8 cellular contexts compared by ENCODE assay signal in genomic region chr11:69010964-69011623, GRCh38. TPM values are rescaled to one million over a fixed set of nuclear protein-coding genes. Genes with fewer than 3 reads are reported as not detected.
A peak's percentile ranks its signal among the peaks of the same experiment; 100 is the strongest.
DNase-seq lines count a peak whose midpoint lies in the region; ATAC-seq, FAIRE-seq and TF ChIP-seq lines count a peak whose summit lies in the region.

No MANE protein-coding gene starts in this region.

- no peak for TF ChIP-seq EP300 in K562 (IDR thresholded peaks at IDR 0.05; ENCODE audit: low read length)

- no peak for TF ChIP-seq POLR2A in K562 (conservative IDR thresholded peaks at IDR 0.05)

- no peaks in the 10 kb centered on the region for H3K9me3 ChIP-seq in K562 (replicated peaks; ENCODE audit: control insufficient read depth, insufficient read depth, low read depth, low read length)
- H3K9me3 ChIP-seq in iPS-20b (ENCODE audit: insufficient read depth, low read depth, low read length): no peaks in the 10 kb centered on the region

- no peaks in the 10 kb centered on the region for H3K36me3 ChIP-seq in K562 (ENCODE audit: control insufficient read depth, insufficient read depth, low read length)
- no peaks in the 10 kb centered on the region for H3K36me3 ChIP-seq in iPS-20b (ENCODE audit: insufficient read depth, low read depth, low read length)

- H3K27ac ChIP-seq in K562 (ENCODE audit: extremely low read depth, low read depth, low read length) (no peak overlapping the region), iPS-20b (ENCODE audit: low read length) (no peak overlapping the region), skin epidermis (peak overlapping the region in 19 of 21 experiments; percentile 22 to 91 (median 78))

- DNase-seq in EL: peak; percentile 91
- peak; percentile 48 for DNase-seq in NCI-H69 (lab: John Stamatoyannopoulos, UW)
- peak; percentile 82 to 97 (median 95) for DNase-seq in K562 (ENCODE audit: extremely low read depth in 1 of 4, low spot score in 3 of 4)
- DNase-seq in NK-92 (lab: John Stamatoyannopoulos, UW; ENCODE audit: unreplicated experiment): no peak
- no peak for DNase-seq in occipital lobe (lab: John Stamatoyannopoulos, UW)

- intact Hi-C loops in K562 (cut with micrococcal nuclease): no loop called here

- no peak for TF ChIP-seq RAD21 in K562 (CRISPR knock-in tag; conservative IDR thresholded peaks at IDR 0.05 in 1 of 2, IDR thresholded peaks at IDR 0.05 in 1 of 2)

- peak overlapping the region in 1 of 2 experiments; percentile 79; a peak in 2 of 4 replicates for H3K9ac ChIP-seq in K562 (ENCODE audit: insufficient read depth in 1 of 2, low read depth in 2 of 2, low read length in 2 of 2)
- H3K9ac ChIP-seq in iPS-20b (ENCODE audit: low read depth, low read length): peak overlapping the region; percentile 45; the same call in 1 of the 2 replicates

- no peak for TF ChIP-seq CTCF in K562 (IDR thresholded peaks at IDR 0.05 in 2 of 3, conservative IDR thresholded peaks at IDR 0.05 in 1 of 3; ENCODE audit: insufficient read depth in 2 of 3, low read depth in 1 of 3, low read length in 3 of 3)

- no TSS peak for BruUV-seq in K562 (replicated peaks; lab: Mats Ljungman, UMichigan)

- peaks cover 3% of the 10 kb centered on the region for H3K9me1 ChIP-seq in K562 (ENCODE audit: control insufficient read depth, insufficient read depth, low read length)

- CTCF ChIA-PET in K562 (lab: Yijun Ruan, JAX; ENCODE audit: low intra/inter-chr PET ratio): no interaction called here

- no peak overlapping the region for H3K4me3 ChIP-seq in K562
- H3K4me3 ChIP-seq in iPS-20b (ENCODE audit: low read length): peak overlapping the region; percentile 63; the same call in 1 of the 2 replicates
- H3K4me3 ChIP-seq in skin epidermis: peak overlapping the region; percentile 8 to 48 (median 26)

- H3K4me1 ChIP-seq in K562 (replicated peaks in 1 of 2; ENCODE audit: control insufficient read depth in 2 of 2, insufficient read depth in 2 of 2, low read length in 2 of 2) (peaks cover 0 to 45% of the 10 kb centered on the region in 2 experiments; a peak in 3 of 5 replicates), iPS-20b (ENCODE audit: insufficient read depth, low read length) (peaks cover 18% of the 10 kb centered on the region)

- H3K4me2 ChIP-seq in K562 (ENCODE audit: insufficient read depth, low read length): no peak overlapping the region

- in situ Hi-C loops in K562 (cut with MboI): no loop called here

- H4K20me1 ChIP-seq in K562 (replicated peaks; ENCODE audit: control insufficient read depth, insufficient read depth, low read length): peaks cover 23% of the 10 kb centered on the region

- no peak for FAIRE-seq in K562 (lab: Jason Lieb, UNC)

- H2AFZ ChIP-seq in K562 (ENCODE audit: low read depth, low read length): peak overlapping the region; percentile 83

- no peaks in the 10 kb centered on the region for H3K79me2 ChIP-seq in K562 (ENCODE audit: control insufficient read depth, insufficient read depth, low read length)

- H3K27me3 ChIP-seq in K562 (ENCODE audit: control insufficient read depth in 2 of 2, insufficient read depth in 2 of 2, low read length in 2 of 2): peaks cover 36 to 87% of the 10 kb centered on the region in 2 experiments
- peaks cover 34% of the 10 kb centered on the region for H3K27me3 ChIP-seq in iPS-20b (ENCODE audit: insufficient read depth, low read length)

- POLR2A ChIA-PET in K562 (lab: Yijun Ruan, JAX): interaction anchor here (0.7 to 2.0 kb wide), 3 partner anchors 9 to 21 kb away, joined by 3 to 8 read pairs (median 3); no protein-coding TSS in a partner anchor

- ATAC-seq in K562 (peak; percentile 98), HG03442 (IDR thresholded peaks at IDR 0.05; ENCODE audit: unreplicated experiment) (no peak)

- 6% methylated on average over 29 of the region's 43 CpGs for WGBS in K562 (ENCODE audit: insufficient coverage, low coverage, missing lambda C conversion rate)

TF ChIP-seq in K562, 482 proteins besides CTCF, POLR2A, EP300 and RAD21 (continues in another document):
- 0 out of 4 replicates have a peak, but pooled peaks of 1 of the 2 experiments have one; percentile 42 for TF ChIP-seq MNT (conservative IDR thresholded peaks at IDR 0.05)

RNA-seq across cellular contexts. Expression of gene MRGPRF, which starts 2.0 kb away (rescaled TPM):
- not detected in 2 replicates for total RNA-seq in K562 (2011; cell fraction: chromatin; rRNA removed; ENCODE audit: low replicate concordance)
- total RNA-seq in K562 (2011; cell fraction: nucleolus; rRNA removed): not detected in 2 replicates
- total RNA-seq in K562 (2011; cell fraction: nucleoplasm; rRNA removed): not detected in 2 replicates
- total RNA-seq in K562 (2014; rRNA removed): not detected in 2 replicates
- total RNA-seq in K562 (2014; rRNA removed; fragmentation: Illumina TruSeq; extraction: Trizol): not detected in 2 replicates
- total RNA-seq in K562 (2015; rRNA removed; fragmentation: Illumina TruSeq; extraction: Trizol): not detected in 2 replicates
- total RNA-seq in K562 (2021): 0.07 TPM in 1 of 2 replicates, not detected in the other
- not detected in 2 replicates for polyA plus RNA-seq in K562 (2011; rRNA removed)
- polyA plus RNA-seq in K562 (2011; cell fraction: cytosol; rRNA removed): not detected in 2 replicates
- polyA plus RNA-seq in K562 (2011; cell fraction: nucleus; rRNA removed): not detected in 2 replicates
- not detected in 2 replicates for polyA plus RNA-seq in K562 (2012)
- not detected in 2 replicates for polyA plus RNA-seq in K562 (2014; fragmentation: Illumina TruSeq; extraction: Trizol)
- polyA plus RNA-seq in K562 (2014; fragmentation: Nextera tagmentation; extraction: Ambion mirVana): not detected
- not detected in 2 replicates for polyA plus RNA-seq in K562 (2014; rRNA removed)
- not detected in 2 replicates for polyA minus RNA-seq in K562 (2011; rRNA and poly(A)+ RNA removed)
- polyA minus RNA-seq in K562 (2011; cell fraction: cytosol; rRNA and poly(A)+ RNA removed): not detected in 2 replicates
- not detected in 2 replicates for polyA minus RNA-seq in K562 (2011; cell fraction: nucleus; rRNA and poly(A)+ RNA removed)
- total RNA-seq in occipital lobe: 2.3 TPM

RNA-seq across cellular contexts. Expression of gene MRGPRD, which starts 30.3 kb away (rescaled TPM):
- total RNA-seq in K562 (2011; cell fraction: chromatin; rRNA removed; ENCODE audit: low replicate concordance): not detected in 2 replicates
- not detected in 2 replicates for total RNA-seq in K562 (2011; cell fraction: nucleolus; rRNA removed)
- total RNA-seq in K562 (2011; cell fraction: nucleoplasm; rRNA removed): not detected in 2 replicates
- total RNA-seq in K562 (2014; rRNA removed) (not detected in 2 replicates), K562 (2014; rRNA removed; fragmentation: Illumina TruSeq; extraction: Trizol) (not detected in 2 replicates), K562 (2015; rRNA removed; fragmentation: Illumina TruSeq; extraction: Trizol) (not detected in 2 replicates), K562 (2021) (not detected in 2 replicates), occipital lobe (not detected)
- polyA plus RNA-seq in K562 (2011; rRNA removed) (not detected in 2 replicates), K562 (2014; fragmentation: Illumina TruSeq; extraction: Trizol) (not detected in 2 replicates), K562 (2014; fragmentation: Nextera tagmentation; extraction: Ambion mirVana) (not detected), K562 (2014; rRNA removed) (not detected in 2 replicates)
- polyA plus RNA-seq in K562 (2011; cell fraction: cytosol; rRNA removed): not detected in 2 replicates
- polyA plus RNA-seq in K562 (2011; cell fraction: nucleus; rRNA removed): not detected in 2 replicates
- not detected in 2 replicates for polyA plus RNA-seq in K562 (2012)
- not detected in 2 replicates for polyA minus RNA-seq in K562 (2011; rRNA and poly(A)+ RNA removed)
- not detected in 2 replicates for polyA minus RNA-seq in K562 (2011; cell fraction: cytosol; rRNA and poly(A)+ RNA removed)
- not detected in 2 replicates for polyA minus RNA-seq in K562 (2011; cell fraction: nucleus; rRNA and poly(A)+ RNA removed)

RNA-seq across cellular contexts. Expression of gene TPCN2, which starts 37.6 kb away (rescaled TPM):
- total RNA-seq in K562 (2011; cell fraction: chromatin; rRNA removed; ENCODE audit: low replicate concordance): 40.8 and 84.4 TPM in 2 replicates
- 45.5 and 52.4 TPM in 2 replicates for total RNA-seq in K562 (2011; cell fraction: nucleolus; rRNA removed)
- total RNA-seq in K562 (2011; cell fraction: nucleoplasm; rRNA removed): 44.5 and 47.8 TPM in 2 replicates
- 4.6 and 4.9 TPM in 2 replicates for total RNA-seq in K562 (2014; rRNA removed)
- total RNA-seq in K562 (2014; rRNA removed; fragmentation: Illumina TruSeq; extraction: Trizol): 2.3 and 2.8 TPM in 2 replicates
- total RNA-seq in K562 (2015; rRNA removed; fragmentation: Illumina TruSeq; extraction: Trizol): 3.1 and 3.2 TPM in 2 replicates
- total RNA-seq in K562 (2021): 9.2 and 10.2 TPM in 2 replicates
- polyA plus RNA-seq in K562 (2011; rRNA removed): 5.5 and 5.9 TPM in 2 replicates
- 5.8 TPM in 2 replicates for polyA plus RNA-seq in K562 (2011; cell fraction: cytosol; rRNA removed)
- polyA plus RNA-seq in K562 (2011; cell fraction: nucleus; rRNA removed): 49.5 and 65.9 TPM in 2 replicates
- polyA plus RNA-seq in K562 (2012): 6.3 and 8.7 TPM in 2 replicates
- 5.0 and 5.7 TPM in 2 replicates for polyA plus RNA-seq in K562 (2014; fragmentation: Illumina TruSeq; extraction: Trizol)
- under 1 TPM; 0.66 to 0.82 TPM for polyA plus RNA-seq in K562 (2014; fragmentation: Nextera tagmentation; extraction: Ambion mirVana)
- polyA plus RNA-seq in K562 (2014; rRNA removed): 7.0 and 9.3 TPM in 2 replicates
- polyA minus RNA-seq in K562 (2011; rRNA and poly(A)+ RNA removed): 4.1 and 5.0 TPM in 2 replicates
- 6.3 and 6.4 TPM in 2 replicates for polyA minus RNA-seq in K562 (2011; cell fraction: cytosol; rRNA and poly(A)+ RNA removed)
- 15.0 and 17.4 TPM in 2 replicates for polyA minus RNA-seq in K562 (2011; cell fraction: nucleus; rRNA and poly(A)+ RNA removed)
- total RNA-seq in occipital lobe: 7.6 TPM

Comparison
In these comparisons a context has a peak if more than half of its experiments do, and no peak if none do; other contexts are left out.
1. DNase-seq: peak in EL (single experiment), NCI-H69 (single experiment) and K562 (4 of 4); none in NK-92 (single experiment) and occipital lobe (single experiment).
2. H3K27ac ChIP-seq: peak in skin epidermis (19 of 21); none in K562 (single experiment) and iPS-20b (single experiment).